In genomic region chr7:25842201-25842726, GRCh38 we compare ENCODE assay signal across 1 cellular context.
TF ChIP-seq lines count a peak whose summit lies in the region.

No MANE protein-coding gene starts in this region.

TF ChIP-seq in GM23338, 12 proteins besides CTCF, POLR2A, EP300 and RAD21:
- TF ChIP-seq NANOG (IDR thresholded peaks at IDR 0.05; ENCODE audit: borderline replicate concordance) (no peak), JUNB (IDR thresholded peaks at IDR 0.05; ENCODE audit: unreplicated experiment) (no peak), POLR2AphosphoS5 (IDR thresholded peaks at IDR 0.05; ENCODE audit: low read depth) (no peak), ZNF114 (CRISPR knock-in tag; IDR thresholded peaks at IDR 0.05) (no peak), ZNF462 (CRISPR knock-in tag; IDR thresholded peaks at IDR 0.05) (no peak), STAT1 (IDR thresholded peaks at IDR 0.05; ENCODE audit: unreplicated experiment) (no peak), EZH2phosphoT487 (IDR thresholded peaks at IDR 0.05; ENCODE audit: unreplicated experiment) (no peak), ETS1 (IDR thresholded peaks at IDR 0.05) (no peak)
TF ChIP-seq in GM23338: peak in this region for 0.
